Comparison of ENCODE assay signal across 15 cellular contexts in the genomic region with DNA sequence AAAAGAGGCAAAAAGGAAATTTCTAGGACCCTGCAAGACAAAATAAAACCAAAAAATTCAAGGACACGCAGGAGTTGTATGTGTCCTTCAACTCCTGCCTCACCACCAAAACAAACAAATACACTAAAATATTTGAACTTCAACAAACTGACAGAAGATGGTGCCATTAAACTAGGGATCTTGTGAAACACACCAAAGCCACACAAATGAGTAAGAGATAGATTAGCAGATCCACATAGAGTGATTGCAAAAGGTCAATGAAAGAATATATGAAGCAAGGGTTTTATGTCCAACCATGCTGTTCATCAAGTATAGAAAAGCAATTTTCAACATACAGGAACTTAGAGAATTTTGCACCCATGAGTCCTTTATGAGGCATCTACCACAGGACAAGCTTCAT. TPM values are rescaled to one million over a fixed set of nuclear protein-coding genes. Genes with fewer than 3 reads are reported as not detected.
DNase-seq lines count a peak whose midpoint lies in the region; ATAC-seq, FAIRE-seq and TF ChIP-seq lines count a peak whose summit lies in the region.
"Had no signal": no experiment of that assay in that cellular context is flagged by ENCODE, and none has a peak within 500 bp of the region (broad histone marks: within the 10 kb centered on the region; RNA-seq: fewer than 3 reads in every experiment).

No MANE protein-coding gene starts in this region.

- H3K27ac Mint-ChIP-seq in activated naive CD4-positive, alpha-beta T cell treated with anti-CD3 and anti-CD28 coated beads, Interleukin-2, amount 50 U/mL, for 72 hours: no peak overlapping the region
- H3K27ac Mint-ChIP-seq: stimulated activated naive B cell treated with anti-CD40 and anti-IgM and Interleukin-4, amounts not matched to agents 10 μg/mL and 1 μg/mL and 100 μg/mL, for 72 hours had no signal

- dilution Hi-C loops in endothelial cell of umbilical vein (cut with MboI; ENCODE audit: extremely low pct_ligation_motif_present, low sequenced_read_pairs): no loop called here

- no peaks in the 10 kb centered on the region for H4K20me1 ChIP-seq in endothelial cell of umbilical vein (replicated peaks; ENCODE audit: control insufficient read depth, extremely low read depth, insufficient read depth, low read length)

- ATAC-seq in activated naive CD4-positive, alpha-beta T cell treated with anti-CD3 and anti-CD28 coated beads, Interleukin-2, amount 50 U/mL, for 72 hours: no peak
- ATAC-seq: stimulated activated naive B cell treated with anti-CD40 and anti-IgM and Interleukin-4, amounts not matched to agents 10 μg/mL and 1 μg/mL and 100 μg/mL, for 72 hours had no signal

- H3K79me2 ChIP-seq in endothelial cell of umbilical vein (ENCODE audit: control insufficient read depth, insufficient read depth, low read length) (no peaks in the 10 kb centered on the region), parathyroid adenoma (no peaks in the 10 kb centered on the region)

- H3K36me3 Mint-ChIP-seq in activated naive CD4-positive, alpha-beta T cell treated with anti-CD3 and anti-CD28 coated beads, Interleukin-2, amount 50 U/mL, for 72 hours: no peaks in the 10 kb centered on the region
- H3K36me3 Mint-ChIP-seq: stimulated activated naive B cell treated with anti-CD40 and anti-IgM and Interleukin-4, amounts not matched to agents 10 μg/mL and 1 μg/mL and 100 μg/mL, for 72 hours had no signal

- H3K9me3 Mint-ChIP-seq in activated naive CD4-positive, alpha-beta T cell treated with anti-CD3 and anti-CD28 coated beads, Interleukin-2, amount 50 U/mL, for 72 hours: no peaks in the 10 kb centered on the region
- H3K9me3 Mint-ChIP-seq: stimulated activated naive B cell treated with anti-CD40 and anti-IgM and Interleukin-4, amounts not matched to agents 10 μg/mL and 1 μg/mL and 100 μg/mL, for 72 hours had no signal

- intact Hi-C loops in endothelial cell of umbilical vein (cut with micrococcal nuclease): loop anchor here (10.0 kb wide), 1 partner anchor 572 kb away; no protein-coding TSS in a partner anchor

- H3K4me1 ChIP-seq in endothelial cell of umbilical vein (ENCODE audit: control insufficient read depth, extremely low read depth, insufficient read depth, low read length) (no peaks in the 10 kb centered on the region), parathyroid adenoma (no peaks in the 10 kb centered on the region)
- H3K4me1 ChIP-seq: BE2C had no signal

- TF ChIP-seq POLR2A in NB4 (IDR thresholded peaks at IDR 0.05; ENCODE audit: extremely low read depth, insufficient read length) (no peak), endothelial cell of umbilical vein (IDR thresholded peaks at IDR 0.05; ENCODE audit: low read depth, low read length) (no peak)

- no peak overlapping the region for H3K4me3 ChIP-seq in NB4 (ENCODE audit: low read depth, low read length)
- H3K4me3 ChIP-seq in endothelial cell of umbilical vein (replicated peaks in 1 of 3; ENCODE audit: insufficient read depth in 1 of 3, low read depth in 1 of 3, low read length in 3 of 3): no peak overlapping the region
- H3K4me3 ChIP-seq in parathyroid adenoma (ENCODE audit: low read depth, low read length): no peak overlapping the region
- no peak overlapping the region for H3K4me3 ChIP-seq in MG63
- H3K4me3 ChIP-seq: PC-9 had no signal

- H3K36me3 ChIP-seq in endothelial cell of umbilical vein (ENCODE audit: control insufficient read depth in 2 of 2, extremely low read depth in 1 of 2, insufficient read depth in 2 of 2, low read length in 2 of 2) (no peaks in the 10 kb centered on the region), parathyroid adenoma (ENCODE audit: control insufficient read depth, insufficient read depth, low read length) (no peaks in the 10 kb centered on the region), MG63 (no peaks in the 10 kb centered on the region)
- H3K36me3 ChIP-seq: BE2C had no signal

- H3K4me2 ChIP-seq in endothelial cell of umbilical vein (ENCODE audit: insufficient read depth, low read length) (no peak overlapping the region), parathyroid adenoma (ENCODE audit: low read length) (no peak overlapping the region)
- H3K4me2 ChIP-seq: PC-9 had no signal

- POLR2A ChIA-PET in endothelial cell of umbilical vein (lab: Charles Lee): no interaction called here

- H3K27me3 ChIP-seq in endothelial cell of umbilical vein (ENCODE audit: control insufficient read depth in 2 of 2, insufficient read depth in 2 of 2, low read length in 2 of 2) (no peaks in the 10 kb centered on the region), parathyroid adenoma (ENCODE audit: control insufficient read depth, insufficient read depth, low read length) (no peaks in the 10 kb centered on the region), MG63 (no peaks in the 10 kb centered on the region)
- H3K27me3 ChIP-seq: BE2C had no signal

- H2AFZ ChIP-seq in endothelial cell of umbilical vein (ENCODE audit: low read depth, low read length) (no peak overlapping the region), parathyroid adenoma (peak overlapping the region; percentile 8)
- H2AFZ ChIP-seq: PC-9 had no signal

- CTCF ChIA-PET in endothelial cell of umbilical vein (lab: Charles Lee): interaction anchor here (1.2 to 1.9 kb wide), 7 partner anchors 28 to 1637 kb away, joined by 3 to 7 read pairs (median 4); no protein-coding TSS in a partner anchor

- H3K9me3 ChIP-seq in endothelial cell of umbilical vein (replicated peaks; ENCODE audit: control insufficient read depth, insufficient read depth, low read length): no peaks in the 10 kb centered on the region
- H3K9me3 ChIP-seq in parathyroid adenoma (ENCODE audit: control insufficient read depth, low read length): no peaks in the 10 kb centered on the region
- H3K9me3 ChIP-seq in MG63: no peaks in the 10 kb centered on the region
- H3K9me3 ChIP-seq: BE2C had no signal

- no peaks in the 10 kb centered on the region for H3K9me1 ChIP-seq in endothelial cell of umbilical vein (replicated peaks; ENCODE audit: control insufficient read depth, extremely low read depth, insufficient read depth, low read length)

- peak; percentile 40 to 75 for DNase-seq in NOMO-1 (lab: John Stamatoyannopoulos, UW; ENCODE audit: unreplicated experiment in 2 of 2)
- no peak for DNase-seq in NOMO-1 treated with dmso at 0.1 percent for 144 hours (lab: John Stamatoyannopoulos, UW; ENCODE audit: unreplicated experiment)
- DNase-seq in NB4 (ENCODE audit: low read depth): peak; percentile 19
- DNase-seq in endothelial cell of umbilical vein (ENCODE audit: low read depth, low spot score): peak; percentile 1
- DNase-seq in NCI-H146 treated with DMSO at 0.1 percent for 48 hours (lab: John Stamatoyannopoulos, UW; ENCODE audit: unreplicated experiment): no peak
- DNase-seq in activated naive CD4-positive, alpha-beta T cell treated with anti-CD3 and anti-CD28 coated beads, Interleukin-2, amount 50 U/mL, for 72 hours (ENCODE audit: low spot score in 2 of 2): no peak
- no peak for DNase-seq in MG63
- DNase-seq: amniotic stem cell; BE2C; effector memory CD4-positive, alpha-beta T cell; GF-D8; NCI-H1436; stimulated activated naive B cell treated with anti-CD40 and anti-IgM and Interleukin-4, amounts not matched to agents 10 μg/mL and 1 μg/mL and 100 μg/mL, for 72 hours had no signal

- FAIRE-seq in endothelial cell of umbilical vein (lab: Jason Lieb, UNC): no peak

- BruUV-seq in endothelial cell of umbilical vein (replicated peaks; lab: Mats Ljungman, UMichigan): no TSS peak

- TF ChIP-seq CTCF in NB4 (IDR thresholded peaks at IDR 0.05; ENCODE audit: low read depth, low read length) (no peak), endothelial cell of umbilical vein (IDR thresholded peaks at IDR 0.05; ENCODE audit: extremely low read depth in 1 of 2, insufficient read depth in 1 of 2, low read depth in 1 of 2, low read length in 2 of 2) (no peak), parathyroid adenoma (IDR thresholded peaks at IDR 0.05) (no peak)

- H3K9ac ChIP-seq in endothelial cell of umbilical vein (replicated peaks; ENCODE audit: extremely low read depth, insufficient read depth, low read length) (no peak overlapping the region), parathyroid adenoma (no peak overlapping the region)

- H3K27ac ChIP-seq in endothelial cell of umbilical vein (ENCODE audit: insufficient read depth, low read depth, low read length): no peak overlapping the region
- no peak overlapping the region for H3K27ac ChIP-seq in parathyroid adenoma
- H3K27ac ChIP-seq: PC-9 had no signal

TF ChIP-seq in endothelial cell of umbilical vein, 7 proteins besides CTCF, POLR2A, EP300 and RAD21:
- TF ChIP-seq JUN (IDR thresholded peaks at IDR 0.05; ENCODE audit: borderline replicate concordance, insufficient read depth, insufficient read length, low read depth): no peak
- no peak for TF ChIP-seq GATA2 (IDR thresholded peaks at IDR 0.05; ENCODE audit: insufficient read depth, insufficient read length, low read depth, low read length)
- no peak for TF ChIP-seq FOS (IDR thresholded peaks at IDR 0.05; ENCODE audit: borderline replicate concordance, insufficient read depth, low read length)
- TF ChIP-seq MYC (IDR thresholded peaks at IDR 0.05; ENCODE audit: low read depth, low read length): no peak

RNA-seq across cellular contexts. Expression of gene SCML1, which starts 40.1 kb away (rescaled TPM):
- 10.1 and 12.4 TPM in 2 replicates for total RNA-seq in endothelial cell of umbilical vein
- polyA plus RNA-seq in endothelial cell of umbilical vein: 8.8 and 9.0 TPM in 2 replicates
- 8.2 TPM in 2 replicates for polyA plus RNA-seq in endothelial cell of umbilical vein (2011; cell fraction: cytosol; rRNA removed)
- 36.5 and 41.3 TPM in 2 replicates for polyA plus RNA-seq in endothelial cell of umbilical vein (2011; cell fraction: nucleus; rRNA removed)
- 5.4 TPM in 2 replicates for polyA plus RNA-seq in endothelial cell of umbilical vein (2012)
- polyA minus RNA-seq in endothelial cell of umbilical vein: 10.2 and 12.1 TPM in 2 replicates
- polyA minus RNA-seq in endothelial cell of umbilical vein (2011; cell fraction: cytosol; rRNA and poly(A)+ RNA removed): 9.4 TPM
- polyA minus RNA-seq in endothelial cell of umbilical vein (2011; cell fraction: nucleus; rRNA and poly(A)+ RNA removed): 8.0 and 12.4 TPM in 2 replicates
- total RNA-seq in activated naive CD4-positive, alpha-beta T cell treated with anti-CD3 and anti-CD28 coated beads, Interleukin-2, amount 50 U/mL, for 72 hours: 10 to 100 TPM in 1 of 2 donors, 1 to 10 TPM in 1; 3.6 to 28.3 TPM
- 24.7 and 32.8 TPM in 2 replicates for total RNA-seq in MG63 (2014; rRNA removed; shearing (Covaris generic); ENCODE audit: low replicate concordance)

Comparison
In these comparisons a context has a peak if more than half of its experiments do, and no peak if none do; other contexts are left out.
1. DNase-seq: peak in NOMO-1 (2 of 2), NB4 (single experiment) and endothelial cell of umbilical vein (single experiment); none in NOMO-1 treated with dmso at 0.1 percent for 144 hours (single experiment), NCI-H146 treated with DMSO at 0.1 percent for 48 hours (single experiment), activated naive CD4-positive, alpha-beta T cell treated with anti-CD3 and anti-CD28 coated beads, Interleukin-2, amount 50 U/mL, for 72 hours (0 of 2) and MG63 (single experiment).